Comparison of ENCODE assay signal across 8 cellular contexts in genomic region chr5:74428275-74428674, GRCh38.
"Had no signal": no experiment of that assay in that cellular context is flagged by ENCODE, and none has a peak within 500 bp of the region (broad histone marks: within the 10 kb centered on the region; RNA-seq: fewer than 3 reads in every experiment).

No MANE protein-coding gene starts in this region.

- H3K27ac ChIP-seq: GM23248 had no signal

- H3K36me3 ChIP-seq: HAP-1 had no signal

- H3K4me3 ChIP-seq: GM23248, GM23338, HAP-1 had no signal

- DNase-seq: GM23248, GOT3, H7, H9, HCEC 1CT, HFFc6 had no signal

- H3K4me1 ChIP-seq: HAP-1 had no signal

- H3K9me3 ChIP-seq: HAP-1 had no signal
